In the genomic region with DNA sequence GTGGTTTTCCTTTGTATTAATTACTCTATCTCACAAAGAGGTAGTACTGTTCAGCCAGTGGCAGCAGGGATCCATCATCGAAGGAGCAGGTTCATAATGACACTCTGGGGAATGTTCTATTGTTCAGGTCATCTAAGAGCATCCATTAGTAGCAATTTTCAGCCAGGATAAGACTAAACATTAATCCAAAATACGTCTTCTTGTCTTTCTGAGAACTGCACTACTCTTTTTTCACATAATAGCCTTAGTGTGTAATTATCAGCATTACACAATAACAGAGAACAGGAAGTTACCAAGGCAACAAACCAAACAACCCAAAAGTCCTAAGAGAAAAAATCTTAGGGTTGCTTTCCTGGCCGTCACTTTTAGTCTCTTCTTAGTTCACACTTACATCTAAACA, we compare ENCODE assay signal across 25 cellular contexts.
DNase-seq lines count a peak whose midpoint lies in the region; ATAC-seq, FAIRE-seq and TF ChIP-seq lines count a peak whose summit lies in the region.
"Had no signal": no experiment of that assay in that cellular context is flagged by ENCODE, and none has a peak within 500 bp of the region (broad histone marks: within the 10 kb centered on the region; RNA-seq: fewer than 3 reads in every experiment).

No MANE protein-coding gene starts in this region.

- H3K36me3 ChIP-seq in esophagus squamous epithelium: no peaks in the 10 kb centered on the region
- H3K36me3 ChIP-seq: heart left ventricle, left lung, thyroid gland had no signal

- WGBS in esophagus squamous epithelium, 2 donors: 13 to 22% methylated on average over 3 of the region's 3 CpGs

- H3K4me3 ChIP-seq in esophagus squamous epithelium: no peak overlapping the region
- H3K4me3 ChIP-seq: heart left ventricle, left lung, thyroid gland had no signal

- DNase-seq in DMS153 (lab: John Stamatoyannopoulos, UW) (peak; percentile 36), MV-4-11 (lab: John Stamatoyannopoulos, UW) (peak; percentile 55), NCI-H774 (lab: John Stamatoyannopoulos, UW) (peak; percentile 56), left cardiac atrium (no peak), D341Med (ENCODE audit: low spot score) (no peak), RCC 7860 (ENCODE audit: low spot score) (no peak), GF-D8 (lab: John Stamatoyannopoulos, UW) (no peak), esophagus squamous epithelium (lab: John Stamatoyannopoulos, UW) (no peak)
- DNase-seq: activated CD4-positive, alpha-beta T cell treated with anti-CD3 and anti-CD28 coated beads for 48 hours; activated naive CD4-positive, alpha-beta T cell treated with anti-CD3 and anti-CD28 coated beads, Interleukin-2, amount 50 U/mL, for 16 hours; activated T-cell treated with anti-CD3 and anti-CD28 coated beads, Interleukin-2, amount 50 U/mL, for 72 hours; anterior cingulate cortex; CD4-positive, CD25-positive, alpha-beta regulatory T cell; central memory CD4-positive, alpha-beta T cell; DMS 273 treated with DMSO at 0.1 percent for 48 hours; HCEC 1CT; heart left ventricle; left lung; NCI-H1048; NCI-H2171 treated with DMSO at 0.1 percent for 48 hours; NCI-H526; stimulated activated CD4-positive, alpha-beta T cell treated with anti-CD3 and anti-CD28 coated beads, Interleukin-4, amount 100 ng/mL, for 4 hours; T-helper 17 cell; thyroid gland had no signal

- no peak for TF ChIP-seq CTCF in esophagus squamous epithelium (IDR thresholded peaks at IDR 0.05)

- TF ChIP-seq POLR2A in esophagus squamous epithelium (IDR thresholded peaks at IDR 0.05): no peak

- no peaks in the 10 kb centered on the region for H3K27me3 ChIP-seq in esophagus squamous epithelium
- H3K27me3 ChIP-seq: heart left ventricle, left lung, thyroid gland had no signal

- no peak for FAIRE-seq in RCC 7860 (lab: Jason Lieb, UNC)

- no peaks in the 10 kb centered on the region for H3K4me1 ChIP-seq in esophagus squamous epithelium
- H3K4me1 ChIP-seq: left lung, thyroid gland had no signal

- ATAC-seq in left cardiac atrium: peak; percentile 55 to 71
- ATAC-seq: activated T-cell treated with anti-CD3 and anti-CD28 coated beads, Interleukin-2, amount 50 U/mL, for 72 hours; left lung; Panc1; T-helper 17 cell had no signal

- H3K27ac ChIP-seq in esophagus squamous epithelium: no peak overlapping the region
- H3K27ac ChIP-seq: heart left ventricle, thyroid gland had no signal

- H3K9me3 ChIP-seq in esophagus squamous epithelium: no peaks in the 10 kb centered on the region
- H3K9me3 ChIP-seq: heart left ventricle, left lung, thyroid gland had no signal

- intact Hi-C loops in left cardiac atrium (cut with DNase I) (no loop called here), esophagus squamous epithelium (cut with DNase I) (no loop called here)

Comparison
In these comparisons a context has a peak if more than half of its experiments do, and no peak if none do; other contexts are left out.
1. DNase-seq: peak in DMS153 (single experiment), MV-4-11 (single experiment) and NCI-H774 (single experiment); none in left cardiac atrium (single experiment), D341Med (single experiment), RCC 7860 (single experiment), GF-D8 (single experiment) and esophagus squamous epithelium (single experiment).